Comparison of ENCODE assay signal across 22 cellular contexts in the genomic region with DNA sequence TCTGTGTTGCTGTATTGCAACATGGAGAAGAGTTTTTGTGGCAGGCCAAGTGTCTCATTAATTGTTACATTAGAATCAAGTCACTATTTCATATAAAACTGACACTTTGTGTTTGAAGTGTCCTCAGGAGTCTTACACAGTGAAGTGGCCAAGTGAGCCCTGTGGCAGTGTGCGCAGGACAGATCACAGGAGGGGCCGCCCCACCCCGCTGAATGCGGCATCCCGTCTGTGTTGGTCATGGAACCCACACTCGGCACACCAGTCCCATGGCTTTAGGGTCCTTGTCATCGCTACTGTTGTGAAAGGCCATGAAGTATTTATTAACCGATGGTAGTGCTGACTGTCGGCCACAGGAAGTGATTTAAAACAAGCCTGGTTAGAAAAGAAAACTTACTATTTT.
A peak's percentile ranks its signal among the peaks of the same experiment; 100 is the strongest.
DNase-seq lines count a peak whose midpoint lies in the region; FAIRE-seq and TF ChIP-seq lines count a peak whose summit lies in the region.
"Had no signal": no experiment of that assay in that cellular context is flagged by ENCODE, and none has a peak within 500 bp of the region (broad histone marks: within the 10 kb centered on the region; RNA-seq: fewer than 3 reads in every experiment).

No MANE protein-coding gene starts in this region.

- no peaks in the 10 kb centered on the region for H3K4me1 ChIP-seq in H9 (ENCODE audit: insufficient read depth, low read length)
- no peaks in the 10 kb centered on the region for H3K4me1 ChIP-seq in astrocyte (ENCODE audit: insufficient read depth, low read length)
- H3K4me1 ChIP-seq in sigmoid colon: peaks cover 0 to 7% (median 0%) of the 10 kb centered on the region in 4 donors

- H3K4ac ChIP-seq in H9 (ENCODE audit: low read depth, low read length): no peak overlapping the region

- H2BK15ac ChIP-seq in H9 (ENCODE audit: low read depth, low read length): no peak overlapping the region

- H3K36me3 Mint-ChIP-seq in H9 (ENCODE audit: insufficient read depth in 1 of 3, low read depth in 3 of 3) (peaks cover 0 to 7% (median 0%) of the 10 kb centered on the region in 3 experiments; a peak in 1 of 7 replicates), astrocyte (ENCODE audit: low read depth, unreplicated experiment) (peaks cover 4% of the 10 kb centered on the region), mesothelial cell of epicardium (peaks cover 11% of the 10 kb centered on the region)

- no peak overlapping the region for H2BK120ac ChIP-seq in H9 (ENCODE audit: low read depth, low read length, poor library complexity, severe bottlenecking)

- H3K36me3 ChIP-seq in astrocyte (ENCODE audit: insufficient read depth, low read length): no peaks in the 10 kb centered on the region
- peaks cover 0 to 11% (median 0%) of the 10 kb centered on the region in 4 donors for H3K36me3 ChIP-seq in sigmoid colon

- H4K8ac ChIP-seq in H9 (replicated peaks; ENCODE audit: insufficient read length, low read depth, low read length): no peak overlapping the region

- H4K5ac ChIP-seq in H9 (ENCODE audit: insufficient read length, low read depth, low read length): no peak overlapping the region

- TF ChIP-seq EP300 in sigmoid colon (IDR thresholded peaks at IDR 0.05): no peak

- no peak overlapping the region for H2AK5ac ChIP-seq in H9 (ENCODE audit: insufficient read length, low read length)

- no peak overlapping the region for H4K91ac ChIP-seq in H9 (ENCODE audit: insufficient read length, low read depth, low read length)

- no peaks in the 10 kb centered on the region for H3K79me1 ChIP-seq in H9 (ENCODE audit: insufficient read depth, low read depth, low read length, poor library complexity, severe bottlenecking)

- TF ChIP-seq POLR2A in sigmoid colon (IDR thresholded peaks at IDR 0.05): no peak

- H4K20me1 ChIP-seq in H9 (ENCODE audit: control insufficient read depth, insufficient read depth, insufficient read length) (no peaks in the 10 kb centered on the region), astrocyte (ENCODE audit: insufficient read depth, low read length) (no peaks in the 10 kb centered on the region)

- no peaks in the 10 kb centered on the region for H3K79me2 ChIP-seq in H9 (ENCODE audit: insufficient read depth, low read length)
- H3K79me2 ChIP-seq in astrocyte (ENCODE audit: insufficient read depth, low read length): no peaks in the 10 kb centered on the region

- no peak overlapping the region for H2BK5ac ChIP-seq in H9 (ENCODE audit: insufficient read length, low read length)

- TF ChIP-seq CTCF in H9 (conservative IDR thresholded peaks at IDR 0.05): no peak
- no peak for TF ChIP-seq CTCF in astrocyte (IDR thresholded peaks at IDR 0.05; ENCODE audit: insufficient read depth, low read depth, low read length)
- no peak for TF ChIP-seq CTCF in mesothelial cell of epicardium (IDR thresholded peaks at IDR 0.05; ENCODE audit: unreplicated experiment)
- no peak for TF ChIP-seq CTCF in sigmoid colon (IDR thresholded peaks at IDR 0.05)

- no peak overlapping the region for H2BK20ac ChIP-seq in H9 (ENCODE audit: low read depth, low read length, poor library complexity, severe bottlenecking)

- H3K9me3 Mint-ChIP-seq in H9 (no peaks in the 10 kb centered on the region), astrocyte (ENCODE audit: unreplicated experiment) (no peaks in the 10 kb centered on the region), mesothelial cell of epicardium (no peaks in the 10 kb centered on the region)

- H3K9ac ChIP-seq in H9 (ENCODE audit: extremely low read depth, insufficient read length, low read length) (no peak overlapping the region), astrocyte (ENCODE audit: low read length) (no peak overlapping the region)

- no peak overlapping the region for H2BK12ac ChIP-seq in H9 (ENCODE audit: insufficient read length, low read depth, low read length)

- no peak overlapping the region for H3K23ac ChIP-seq in H9 (ENCODE audit: insufficient read length, low read depth, low read length)

- H3T11ph ChIP-seq in H9 (ENCODE audit: low read length): no peak overlapping the region

- intact Hi-C loops in sigmoid colon (cut with DNase I): no loop called here

- H3K27me3 Mint-ChIP-seq in H9 (ENCODE audit: low read depth): no peaks in the 10 kb centered on the region
- H3K27me3 Mint-ChIP-seq in astrocyte (ENCODE audit: low read depth, unreplicated experiment): no peaks in the 10 kb centered on the region
- H3K27me3 Mint-ChIP-seq in mesothelial cell of epicardium (ENCODE audit: low read depth): no peaks in the 10 kb centered on the region

- no peak overlapping the region for H3K18ac ChIP-seq in H9 (ENCODE audit: insufficient read length, low read depth, low read length)

- DNase-seq in H9: no peak
- DNase-seq in astrocyte (ENCODE audit: low read depth): no peak
- DNase-seq in mesothelial cell of epicardium (ENCODE audit: low spot score in 2 of 2, unreplicated experiment in 2 of 2): no peak
- DNase-seq in sigmoid colon: no peak
- no peak for DNase-seq in mesenteric fat pad (ENCODE audit: low spot score)
- DNase-seq in NCI-H2029 (lab: John Stamatoyannopoulos, UW): no peak
- no peak for DNase-seq in medulla oblongata (ENCODE audit: extremely low spot score)
- DNase-seq: EL; GF-D8; KG1; NCI-H1092; NCI-H1436 treated with DMSO at 0.1 percent for 48 hours; NCI-H1930; NCI-H2171; NCI-H345; NCI-H524; NCI-H774; NK-92 treated with Interleukin-12 subunit alpha and Interleukin-12 subunit beta, amount 100 ng/mL, for 24 hours had no signal

- FAIRE-seq in astrocyte (lab: Jason Lieb, UNC): no peak
- FAIRE-seq: A204.1, GM19239, H54 had no signal

- H3K27me3 ChIP-seq in H9 (ENCODE audit: insufficient read depth, low read length): no peaks in the 10 kb centered on the region
- no peaks in the 10 kb centered on the region for H3K27me3 ChIP-seq in astrocyte (ENCODE audit: insufficient read depth, low read length)
- H3K27me3 ChIP-seq in sigmoid colon: no peaks in the 10 kb centered on the region

- no peak overlapping the region for H3K56ac ChIP-seq in H9 (ENCODE audit: insufficient read length, low read depth, low read length)

- peaks cover 10 to 18% of the 10 kb centered on the region in 2 experiments for H3K4me1 Mint-ChIP-seq in H9
- peaks cover 15% of the 10 kb centered on the region for H3K4me1 Mint-ChIP-seq in astrocyte (ENCODE audit: low read depth, unreplicated experiment)
- H3K4me1 Mint-ChIP-seq in mesothelial cell of epicardium: peaks cover 26% of the 10 kb centered on the region

- H3K27ac Mint-ChIP-seq in H9 (peak overlapping the region in 2 of 3 experiments; percentile 1 to 35; a peak in 3 of 7 replicates), astrocyte (ENCODE audit: unreplicated experiment) (no peak overlapping the region), mesothelial cell of epicardium (peak overlapping the region; percentile 19)

- no peaks in the 10 kb centered on the region for H3K23me2 ChIP-seq in H9 (ENCODE audit: insufficient read length, low read depth, low read length, poor library complexity, severe bottlenecking)

- H3K27ac ChIP-seq in H9 (ENCODE audit: insufficient read length, low read depth, low read length) (no peak overlapping the region), astrocyte (ENCODE audit: low read depth, low read length) (no peak overlapping the region), sigmoid colon (peak overlapping the region in 3 of 4 donors; percentile 0 to 26 (median 1))
- H3K27ac ChIP-seq: C4-2B had no signal

- no peak overlapping the region for H3K14ac ChIP-seq in H9 (ENCODE audit: insufficient read depth, low read length)

- no peaks in the 10 kb centered on the region for H3K9me3 ChIP-seq in H9 (ENCODE audit: control insufficient read depth, low read depth, low read length)
- no peaks in the 10 kb centered on the region for H3K9me3 ChIP-seq in astrocyte (ENCODE audit: insufficient read depth, low read depth, low read length)
- no peaks in the 10 kb centered on the region for H3K9me3 ChIP-seq in sigmoid colon

- H3K4me2 ChIP-seq in H9 (ENCODE audit: insufficient read depth, insufficient read length, low read length) (no peak overlapping the region), astrocyte (ENCODE audit: low read length) (peak overlapping the region; percentile 44)

- H3K4me3 Mint-ChIP-seq in H9 (no peak overlapping the region), astrocyte (ENCODE audit: unreplicated experiment) (no peak overlapping the region), mesothelial cell of epicardium (no peak overlapping the region)

- whole genome bisulfite sequencing in H9 (ENCODE audit: extremely low coverage, insufficient read length, low lambda C conversion rate): no CpG with 5 or more reads among the region's 9 CpGs
- 93 to 94% methylated on average over 9 of the region's 9 CpGs for WGBS in sigmoid colon, 2 donors

- H2AFZ ChIP-seq in H9 (ENCODE audit: low read length) (no peak overlapping the region), astrocyte (ENCODE audit: low read depth, low read length) (no peak overlapping the region)

- H3K4me3 ChIP-seq in astrocyte (ENCODE audit: insufficient read depth, low read depth, low read length): no peak overlapping the region
- H3K4me3 ChIP-seq in sigmoid colon: no peak overlapping the region

Comparison
In these comparisons a context has a peak if more than half of its experiments do, and no peak if none do; other contexts are left out.
1. H3K27ac ChIP-seq: peak in sigmoid colon (3 of 4); none in H9 (single experiment) and astrocyte (single experiment).